8 cellular contexts compared by ENCODE assay signal in the genomic region with DNA sequence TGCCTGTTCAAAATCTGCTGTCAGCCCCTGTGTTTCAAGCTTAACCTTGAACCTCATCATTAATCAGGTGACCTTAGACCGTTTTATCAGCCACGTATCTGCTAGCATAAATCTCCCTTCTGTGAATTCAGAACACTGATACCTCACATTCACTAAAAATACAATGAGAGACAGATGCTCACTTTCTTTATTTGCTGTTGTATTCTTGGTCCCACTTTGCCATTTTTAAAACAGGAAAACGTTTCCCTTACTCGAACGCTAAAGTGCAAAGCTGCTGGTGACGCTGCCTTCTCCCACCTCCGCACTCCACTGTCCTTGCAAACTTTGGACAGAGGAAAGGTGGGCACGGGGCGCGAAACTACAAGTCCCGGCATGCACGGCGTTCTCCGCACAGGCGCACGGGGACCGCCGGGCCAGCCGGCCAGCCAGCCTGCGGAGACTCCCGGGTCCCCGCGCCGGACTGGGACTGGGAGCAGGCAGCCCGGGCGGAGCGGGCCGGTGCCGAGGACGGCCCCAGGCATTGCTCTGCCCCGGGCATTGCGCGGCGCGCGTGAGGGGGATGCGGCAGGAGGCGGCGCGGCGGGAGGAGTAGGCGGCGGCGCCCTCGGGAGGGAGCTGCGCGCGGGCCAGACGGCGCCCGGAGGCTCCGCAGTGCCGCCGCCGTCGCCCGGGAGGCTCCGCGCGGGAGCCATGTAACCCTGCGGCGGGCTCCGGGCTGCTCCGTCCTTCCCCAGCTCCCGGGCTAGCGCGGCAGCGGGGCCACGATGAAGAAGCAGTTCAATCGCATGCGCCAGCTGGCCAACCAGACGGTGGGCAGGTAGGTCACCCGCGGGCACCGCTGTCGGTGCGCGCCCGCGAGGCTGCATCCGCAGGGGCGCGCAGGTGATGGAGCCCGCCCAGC. TPM values are rescaled to one million over a fixed set of nuclear protein-coding genes. Genes with fewer than 3 reads are reported as not detected.
DNase-seq lines count a peak whose midpoint lies in the region; ATAC-seq lines count a peak whose summit lies in the region.

A gene with protein sequence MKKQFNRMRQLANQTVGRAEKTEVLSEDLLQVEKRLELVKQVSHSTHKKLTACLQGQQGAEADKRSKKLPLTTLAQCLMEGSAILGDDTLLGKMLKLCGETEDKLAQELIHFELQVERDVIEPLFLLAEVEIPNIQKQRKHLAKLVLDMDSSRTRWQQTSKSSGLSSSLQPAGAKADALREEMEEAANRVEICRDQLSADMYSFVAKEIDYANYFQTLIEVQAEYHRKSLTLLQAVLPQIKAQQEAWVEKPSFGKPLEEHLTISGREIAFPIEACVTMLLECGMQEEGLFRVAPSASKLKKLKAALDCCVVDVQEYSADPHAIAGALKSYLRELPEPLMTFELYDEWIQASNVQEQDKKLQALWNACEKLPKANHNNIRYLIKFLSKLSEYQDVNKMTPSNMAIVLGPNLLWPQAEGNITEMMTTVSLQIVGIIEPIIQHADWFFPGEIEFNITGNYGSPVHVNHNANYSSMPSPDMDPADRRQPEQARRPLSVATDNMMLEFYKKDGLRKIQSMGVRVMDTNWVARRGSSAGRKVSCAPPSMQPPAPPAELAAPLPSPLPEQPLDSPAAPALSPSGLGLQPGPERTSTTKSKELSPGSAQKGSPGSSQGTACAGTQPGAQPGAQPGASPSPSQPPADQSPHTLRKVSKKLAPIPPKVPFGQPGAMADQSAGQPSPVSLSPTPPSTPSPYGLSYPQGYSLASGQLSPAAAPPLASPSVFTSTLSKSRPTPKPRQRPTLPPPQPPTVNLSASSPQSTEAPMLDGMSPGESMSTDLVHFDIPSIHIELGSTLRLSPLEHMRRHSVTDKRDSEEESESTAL (plus strand): TSS at position 424 of the 901 bp plus-strand sequence. CDS start 341 bp downstream, at position 765.

- peak in 2 of 3 experiments; percentile 55 to 77 for DNase-seq in NCI-H1417 (lab: John Stamatoyannopoulos, UW)
- no peak for DNase-seq in NCI-H1417 treated with DMSO at 0.1 percent for 48 hours (lab: John Stamatoyannopoulos, UW)
- peak; percentile 23 for DNase-seq in HT1080 (ENCODE audit: low read depth)
- DNase-seq in T1000 (lab: John Stamatoyannopoulos, UW): peak; percentile 66
- peak; percentile 24 for DNase-seq in epidermal melanocyte (ENCODE audit: insufficient read length, low spot score)
- DNase-seq in mesenteric fat pad (ENCODE audit: low spot score): peak; percentile 91
- DNase-seq in substantia nigra (lab: John Stamatoyannopoulos, UW): peak in 43 of 49 donors; percentile 4 to 80 (median 37)

- H3K27ac ChIP-seq in substantia nigra (ENCODE audit: low read depth, low read length, poor library complexity, severe bottlenecking): no peak within 1 kb of the TSS

- peak; percentile 93 for ATAC-seq in GM21528 (IDR thresholded peaks at IDR 0.05; ENCODE audit: low FRiP score, unreplicated experiment)

RNA-seq across cellular contexts. Expression of the gene that starts here (rescaled TPM):
- total RNA-seq in HT1080 (2014; rRNA removed; shearing (Covaris generic)): 0.17 and 1.00 TPM in 2 replicates
- polyA plus RNA-seq in HT1080 (2015; cell fraction: cytosol; rRNA removed): 0.90 and 0.98 TPM in 2 replicates
- polyA plus RNA-seq in HT1080 (2015; cell fraction: nucleus; rRNA removed): 0.44 and 0.65 TPM in 2 replicates
- 4.1 TPM for total RNA-seq in mesenteric fat pad

Comparison
In these comparisons a context has a peak if more than half of its experiments do, and no peak if none do; other contexts are left out.
1. Peak in DNase-seq in HT1080; RNA of the gene not detected or under 1 TPM.